8 cellular contexts compared by ENCODE assay signal in the genomic region with DNA sequence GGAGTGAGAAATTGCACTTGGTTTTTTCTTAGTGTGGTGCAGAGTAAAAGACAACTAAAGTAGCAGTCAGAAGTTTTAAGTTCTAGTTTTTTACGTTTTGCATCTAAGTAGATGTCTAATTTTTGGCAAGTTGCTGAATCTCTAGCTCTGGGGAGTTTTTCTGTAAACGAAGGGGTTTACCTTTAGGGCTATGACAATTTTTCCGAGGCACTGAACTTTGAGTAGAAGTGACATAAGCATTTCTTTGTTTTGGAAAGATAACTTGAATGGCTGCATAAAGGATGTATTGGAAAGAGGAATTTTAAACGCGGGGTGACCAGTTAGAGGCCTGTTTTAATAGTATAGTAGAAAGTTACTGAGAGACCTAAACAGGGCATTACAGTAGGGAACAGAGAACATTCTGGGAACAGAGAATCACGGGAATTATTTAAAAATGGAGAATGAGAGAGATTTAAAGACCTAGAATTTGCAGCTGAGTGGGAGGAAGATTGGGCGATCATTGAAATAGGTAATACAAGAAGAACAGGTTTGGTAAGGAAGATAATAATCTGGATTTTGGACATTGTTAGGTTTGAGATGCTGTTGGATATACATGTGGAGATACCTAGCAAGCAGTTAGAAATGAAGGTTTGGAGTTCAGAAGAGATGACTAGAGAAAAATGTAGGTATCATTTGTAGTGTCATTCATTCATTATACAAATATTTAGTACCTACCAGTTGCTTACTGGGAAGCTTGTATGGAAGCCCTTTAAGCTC. TPM values are rescaled to one million over a fixed set of nuclear protein-coding genes. Genes with fewer than 3 reads are reported as not detected.
DNase-seq lines count a peak whose midpoint lies in the region; ATAC-seq and TF ChIP-seq lines count a peak whose summit lies in the region.

No MANE protein-coding gene starts in this region.

- DNase-seq in SK-N-SH (no peak), globus pallidus (ENCODE audit: low spot score) (no peak)
- DNase-seq in activated CD4-positive, alpha-beta memory T cell treated with anti-CD3 and anti-CD28 coated beads for 36 hours, result no peak

- intact Hi-C loops in activated CD4-positive, alpha-beta memory T cell treated with anti-CD3 and anti-CD28 coated beads for 36 hours (cut with micrococcal nuclease), result loop anchor here (2.0 kb wide), 3 partner anchors 57 to 175 kb away; a partner anchor contains a TSS

- H3K4me3 Mint-ChIP-seq in activated CD4-positive, alpha-beta memory T cell treated with anti-CD3 and anti-CD28 coated beads for 36 hours, result peak overlapping the region; percentile 93

- POLR2A ChIA-PET in SK-N-SH (lab: Yijun Ruan, JAX), result interaction anchor here (1.8 kb wide), 1 partner anchor 16 kb away, joined by 4 read pairs; no protein-coding TSS in a partner anchor
- POLR2A ChIA-PET in activated CD4-positive, alpha-beta memory T cell treated with anti-CD3 and anti-CD28 coated beads for 36 hours (lab: Charles Lee), result interaction anchor here (1.3 to 2.1 kb wide), 5 partner anchors 102 to 319 kb away, joined by 3 to 17 read pairs (median 7); a partner anchor contains a TSS

- no peak overlapping the region for H2AFZ ChIP-seq in SK-N-SH (ENCODE audit: low read depth)

- peak overlapping the region; percentile 95 for H3K27ac Mint-ChIP-seq in activated CD4-positive, alpha-beta memory T cell treated with anti-CD3 and anti-CD28 coated beads for 36 hours

- peaks cover 51% of the 10 kb centered on the region for H3K4me1 Mint-ChIP-seq in activated CD4-positive, alpha-beta memory T cell treated with anti-CD3 and anti-CD28 coated beads for 36 hours (ENCODE audit: low read depth)

- H3K4me1 ChIP-seq in SK-N-SH (ENCODE audit: control insufficient read depth in 1 of 2, insufficient read depth in 2 of 2, low read depth in 1 of 2, low read length in 1 of 2) (peaks cover 0 to 3% of the 10 kb centered on the region in 2 experiments; a peak in 3 of 4 replicates), iPS-15b (ENCODE audit: control insufficient read depth, insufficient read depth, low read length) (no peaks in the 10 kb centered on the region), subcutaneous abdominal adipose tissue (ENCODE audit: control insufficient read depth in 5 of 5, insufficient read depth in 5 of 5, low read length in 5 of 5) (peaks cover 0 to 32% (median 21%) of the 10 kb centered on the region in 5 donors)

- H3F3A ChIP-seq in SK-N-SH (replicated peaks; ENCODE audit: insufficient read depth), result peaks cover 8% of the 10 kb centered on the region

- peaks cover 21% of the 10 kb centered on the region for H3K36me3 Mint-ChIP-seq in activated CD4-positive, alpha-beta memory T cell treated with anti-CD3 and anti-CD28 coated beads for 36 hours

- H3K27me3 ChIP-seq in SK-N-SH (ENCODE audit: insufficient read depth) (no peaks in the 10 kb centered on the region), iPS-15b (ENCODE audit: control insufficient read depth, insufficient read depth, low read length) (no peaks in the 10 kb centered on the region), subcutaneous abdominal adipose tissue (ENCODE audit: control insufficient read depth in 5 of 5, insufficient read depth in 4 of 5, low read length in 5 of 5) (no peaks in the 10 kb centered on the region)

- H3K4me3 ChIP-seq in SK-N-SH (ENCODE audit: low read depth in 2 of 2, low read length in 1 of 2), result peak overlapping the region; percentile 84 to 90
- H3K4me3 ChIP-seq in iPS-15b (ENCODE audit: low read depth, low read length), result peak overlapping the region; percentile 94
- peak overlapping the region; percentile 87 to 97 (median 91) for H3K4me3 ChIP-seq in subcutaneous abdominal adipose tissue (ENCODE audit: low read depth in 1 of 5, low read length in 5 of 5)

- H3K9me2 ChIP-seq in SK-N-SH, result no peaks in the 10 kb centered on the region

- no peak for TF ChIP-seq EP300 in SK-N-SH (IDR thresholded peaks at IDR 0.05; ENCODE audit: borderline replicate concordance in 1 of 2, low read depth in 1 of 2, low read length in 1 of 2)

- H4K20me1 ChIP-seq in SK-N-SH (ENCODE audit: insufficient read depth), result peaks cover 43% of the 10 kb centered on the region

- peak overlapping the region; percentile 86 to 92 for H3K27ac ChIP-seq in SK-N-SH (ENCODE audit: low read depth in 2 of 2, low read length in 1 of 2)
- peak overlapping the region; percentile 95 for H3K27ac ChIP-seq in subcutaneous abdominal adipose tissue (ENCODE audit: low read depth, low read length)

- H3K9ac ChIP-seq in SK-N-SH (peak overlapping the region; percentile 86), iPS-15b (ENCODE audit: low read depth, low read length) (peak overlapping the region; percentile 89), subcutaneous abdominal adipose tissue (ENCODE audit: low read length in 5 of 5) (peak overlapping the region; percentile 95 to 100 (median 99))

- ATAC-seq in SK-N-SH treated with all-trans-retinoic acid at 6 μM for 48 hours (no peak), GM21367 (IDR thresholded peaks at IDR 0.05; ENCODE audit: unreplicated experiment) (no peak), HG03342 (IDR thresholded peaks at IDR 0.05; ENCODE audit: unreplicated experiment) (no peak)

- no peak for TF ChIP-seq RAD21 in SK-N-SH (IDR thresholded peaks at IDR 0.05; ENCODE audit: low read length)

- no peak for TF ChIP-seq CTCF in SK-N-SH (IDR thresholded peaks at IDR 0.05)

- H3K27me3 Mint-ChIP-seq in activated CD4-positive, alpha-beta memory T cell treated with anti-CD3 and anti-CD28 coated beads for 36 hours, result no peaks in the 10 kb centered on the region

- H3K79me2 ChIP-seq in SK-N-SH (ENCODE audit: insufficient read depth), result peaks cover 77% of the 10 kb centered on the region

- H3K9me3 Mint-ChIP-seq in activated CD4-positive, alpha-beta memory T cell treated with anti-CD3 and anti-CD28 coated beads for 36 hours, result no peaks in the 10 kb centered on the region

- H3K4me2 ChIP-seq in SK-N-SH, result peak overlapping the region; percentile 75

- H3K36me3 ChIP-seq in SK-N-SH (replicated peaks in 1 of 2; ENCODE audit: control insufficient read depth in 1 of 2, insufficient read depth in 2 of 2, low read length in 1 of 2), result peaks cover 4 to 7% of the 10 kb centered on the region in 2 experiments
- H3K36me3 ChIP-seq in iPS-15b (ENCODE audit: control insufficient read depth, insufficient read depth, low read length), result no peaks in the 10 kb centered on the region
- peaks cover 0 to 4% (median 0%) of the 10 kb centered on the region in 5 donors for H3K36me3 ChIP-seq in subcutaneous abdominal adipose tissue (ENCODE audit: control insufficient read depth in 5 of 5, insufficient read depth in 5 of 5, low read length in 5 of 5)

- CTCF ChIA-PET in SK-N-SH (lab: Yijun Ruan, JAX), result no interaction called here
- CTCF ChIA-PET in activated CD4-positive, alpha-beta memory T cell treated with anti-CD3 and anti-CD28 coated beads for 36 hours (lab: Charles Lee), result interaction anchor here (0.9 to 2.6 kb wide), 4 partner anchors 8 to 135 kb away, joined by 3 to 10 read pairs (median 4); no protein-coding TSS in a partner anchor

- WGBS in SK-N-SH (ENCODE audit: low lambda C conversion rate), result 20% methylated on average over 7 of the region's 7 CpGs

- H3K9me3 ChIP-seq in SK-N-SH (no peaks in the 10 kb centered on the region), iPS-15b (ENCODE audit: control insufficient read depth, insufficient read depth, low read length) (no peaks in the 10 kb centered on the region), subcutaneous abdominal adipose tissue (ENCODE audit: control insufficient read depth in 5 of 5, low read length in 5 of 5) (no peaks in the 10 kb centered on the region)

TF ChIP-seq in SK-N-SH, 30 proteins besides CTCF, POLR2A, EP300 and RAD21:
- TF ChIP-seq CHD2 (IDR thresholded peaks at IDR 0.05; ENCODE audit: low read length, partially characterized antibody), result no peak
- no peak for TF ChIP-seq NRF1 (IDR thresholded peaks at IDR 0.05; ENCODE audit: low read depth, low read length)
- no peak for TF ChIP-seq POLR2AphosphoS5 (IDR thresholded peaks at IDR 0.05; ENCODE audit: low read depth, low read length)
- TF ChIP-seq GATA2 (CRISPR knock-in tag; IDR thresholded peaks at IDR 0.05), result no peak
- no peak for TF ChIP-seq SMC3 (IDR thresholded peaks at IDR 0.05; ENCODE audit: low read depth, low read length)

TF ChIP-seq in SK-N-SH treated with all-trans-retinoic acid at 6 μM for 48 hours, 23 proteins besides CTCF, POLR2A, EP300 and RAD21 (continues in another document):
- TF ChIP-seq, protein P1, sequence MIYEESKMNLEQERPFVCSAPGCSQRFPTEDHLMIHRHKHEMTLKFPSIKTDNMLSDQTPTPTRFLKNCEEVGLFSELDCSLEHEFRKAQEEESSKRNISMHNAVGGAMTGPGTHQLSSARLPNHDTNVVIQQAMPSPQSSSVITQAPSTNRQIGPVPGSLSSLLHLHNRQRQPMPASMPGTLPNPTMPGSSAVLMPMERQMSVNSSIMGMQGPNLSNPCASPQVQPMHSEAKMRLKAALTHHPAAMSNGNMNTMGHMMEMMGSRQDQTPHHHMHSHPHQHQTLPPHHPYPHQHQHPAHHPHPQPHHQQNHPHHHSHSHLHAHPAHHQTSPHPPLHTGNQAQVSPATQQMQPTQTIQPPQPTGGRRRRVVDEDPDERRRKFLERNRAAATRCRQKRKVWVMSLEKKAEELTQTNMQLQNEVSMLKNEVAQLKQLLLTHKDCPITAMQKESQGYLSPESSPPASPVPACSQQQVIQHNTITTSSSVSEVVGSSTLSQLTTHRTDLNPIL (CRISPR knock-in tag; IDR thresholded peaks at IDR 0.05; ENCODE audit: low read depth), result no peak
- TF ChIP-seq PPARA (CRISPR knock-in tag; IDR thresholded peaks at IDR 0.05; ENCODE audit: borderline replicate concordance) (no peak), TCF4 (CRISPR knock-in tag; IDR thresholded peaks at IDR 0.05; ENCODE audit: borderline replicate concordance) (no peak), SNAI2 (CRISPR knock-in tag; IDR thresholded peaks at IDR 0.05) (no peak)

RNA-seq across cellular contexts. Expression of a gene that starts 1.2 kb away (rescaled TPM):
- 22.8 and 28.7 TPM in 2 replicates for polyA plus RNA-seq in SK-N-SH (2012; rRNA removed)
- 26.0 and 26.9 TPM in 2 replicates for polyA plus RNA-seq in SK-N-SH (2012; cell fraction: cytosol; rRNA removed)
- 27.8 and 51.6 TPM in 2 replicates for polyA plus RNA-seq in SK-N-SH (2012; cell fraction: nucleus; rRNA removed)
- 10 to 100 TPM; 65.2 to 68.7 TPM for total RNA-seq in activated CD4-positive, alpha-beta memory T cell treated with anti-CD3 and anti-CD28 coated beads for 36 hours

RNA-seq across cellular contexts. Expression of a gene that starts 36.3 kb away (rescaled TPM):
- 7.1 and 9.7 TPM in 2 replicates for polyA plus RNA-seq in SK-N-SH (2012; rRNA removed)
- 11.5 and 14.8 TPM in 2 replicates for polyA plus RNA-seq in SK-N-SH (2012; cell fraction: cytosol; rRNA removed)
- polyA plus RNA-seq in SK-N-SH (2012; cell fraction: nucleus; rRNA removed), result 5.1 and 11.6 TPM in 2 replicates
- total RNA-seq in activated CD4-positive, alpha-beta memory T cell treated with anti-CD3 and anti-CD28 coated beads for 36 hours, result 10 to 100 TPM in 1 of 2 experiments, 1 to 10 TPM in 1; 9.9 to 10.3 TPM
